ENCODE assay signal across 8 cellular contexts in genomic region chr14:77580964-77581505, GRCh38. TPM values are rescaled to one million over a fixed set of nuclear protein-coding genes. Genes with fewer than 3 reads are reported as not detected.
DNase-seq lines count a peak whose midpoint lies in the region; ATAC-seq and TF ChIP-seq lines count a peak whose summit lies in the region.

No MANE protein-coding gene starts in this region.

- no peak for TF ChIP-seq CTCF in RWPE2 (IDR thresholded peaks at IDR 0.05; ENCODE audit: poor library complexity, severe bottlenecking)

- no peaks in the 10 kb centered on the region for H3K27me3 ChIP-seq in RWPE2 (ENCODE audit: insufficient read depth, poor library complexity, severe bottlenecking)

- 23% methylated on average over 4 of the region's 4 CpGs for WGBS in urinary bladder

- H3K4me3 ChIP-seq in RWPE2 (ENCODE audit: severe bottlenecking): peak overlapping the region; percentile 17
- H3K4me3 ChIP-seq in urinary bladder (ENCODE audit: low read depth, low read length): no peak overlapping the region

- peak; percentile 86 for ATAC-seq in GM19328 (IDR thresholded peaks at IDR 0.05; ENCODE audit: unreplicated experiment)
- peak; percentile 91 for ATAC-seq in HG03196 (IDR thresholded peaks at IDR 0.05; ENCODE audit: unreplicated experiment)
- ATAC-seq in RWPE2 (ENCODE audit: low read depth): peak; percentile 60

- H3K4me1 ChIP-seq in RWPE2 (ENCODE audit: insufficient read depth, poor library complexity, severe bottlenecking) (peaks cover 10% of the 10 kb centered on the region), urinary bladder (ENCODE audit: insufficient read depth) (no peaks in the 10 kb centered on the region)

- H3K27ac ChIP-seq in RWPE2 (ENCODE audit: poor library complexity, severe bottlenecking): peak overlapping the region; percentile 34
- peak overlapping the region; percentile 38 for H3K27ac ChIP-seq in urinary bladder (ENCODE audit: low read depth)

- DNase-seq in DMS 273 (lab: John Stamatoyannopoulos, UW; ENCODE audit: unreplicated experiment) (peak; percentile 54), RWPE2 (ENCODE audit: low spot score) (no peak), foreskin melanocyte (peak; percentile 59), inferior parietal cortex (ENCODE audit: extremely low spot score) (no peak), HuH-7 (ENCODE audit: low spot score) (no peak)

- no peaks in the 10 kb centered on the region for H3K9me3 ChIP-seq in RWPE2 (ENCODE audit: severe bottlenecking)

- H3K36me3 ChIP-seq in RWPE2 (ENCODE audit: low read depth) (peaks cover 9% of the 10 kb centered on the region), urinary bladder (ENCODE audit: insufficient read depth) (no peaks in the 10 kb centered on the region)

RNA-seq across cellular contexts. Expression of gene SPTLC2, which starts 35.4 kb away (rescaled TPM):
- 55.0 TPM for total RNA-seq in urinary bladder
- 12.8 TPM for polyA plus RNA-seq in urinary bladder

Comparison
In these comparisons a context has a peak if more than half of its experiments do, and no peak if none do; other contexts are left out.
1. DNase-seq: peak in DMS 273 (single experiment) and foreskin melanocyte (single experiment); none in RWPE2 (single experiment), inferior parietal cortex (single experiment) and HuH-7 (single experiment).
2. Peak in every context shown above with its lines, with median percentiles within 50 percentile points of each other: ATAC-seq.